7 cellular contexts compared by ENCODE assay signal in the genomic region with DNA sequence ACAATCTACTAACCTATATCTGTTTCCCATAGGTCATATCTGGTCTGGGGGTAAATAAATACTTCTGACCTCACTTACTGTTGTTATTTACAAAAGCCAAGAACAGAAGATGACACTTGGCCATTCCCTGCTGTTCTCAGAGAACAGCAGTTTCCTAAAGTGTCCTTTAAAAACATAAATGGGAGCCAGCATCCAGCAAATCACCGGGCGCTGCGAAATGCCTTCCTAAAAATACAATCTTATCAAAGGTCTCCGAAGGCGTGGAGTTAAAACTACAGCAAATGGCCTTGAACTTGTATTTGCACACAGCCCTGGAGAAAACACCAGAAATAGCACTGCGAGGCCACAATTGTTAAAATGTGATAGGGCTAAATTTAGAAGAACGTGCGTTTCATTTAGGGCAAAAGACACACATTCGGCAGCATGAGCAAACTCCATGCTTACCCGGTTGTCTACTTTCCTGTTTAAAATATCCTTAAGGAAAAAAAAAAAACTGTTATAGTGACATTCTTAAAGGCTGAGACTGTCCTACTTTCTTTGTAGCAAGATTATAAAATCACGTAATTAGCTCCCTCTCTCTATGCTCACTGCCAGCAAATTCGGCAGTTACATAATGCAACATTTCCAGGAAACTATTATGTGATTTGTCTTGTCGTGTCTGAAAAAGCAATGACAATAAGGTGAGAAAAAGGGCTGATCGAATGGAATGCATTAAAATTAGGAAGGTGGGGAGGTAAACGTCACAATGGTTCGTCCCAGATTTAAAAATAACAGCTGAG. TPM values are rescaled to one million over a fixed set of nuclear protein-coding genes. Genes with fewer than 3 reads are reported as not detected.
DNase-seq lines count a peak whose midpoint lies in the region; ATAC-seq, FAIRE-seq and TF ChIP-seq lines count a peak whose summit lies in the region.

No MANE protein-coding gene starts in this region.

- TF ChIP-seq CTCF in Panc1 (IDR thresholded peaks at IDR 0.05): no peak

- H3K4me3 ChIP-seq in Panc1 (ENCODE audit: low read depth in 2 of 2, low read length in 2 of 2) (peak overlapping the region; percentile 77 to 82), mucosa of rectum (ENCODE audit: low read length in 2 of 2) (peak overlapping the region; percentile 71 to 93)
- H3K4me3 ChIP-seq in effector memory CD4-positive, alpha-beta T cell (ENCODE audit: insufficient read depth, low read depth, low read length, poor library complexity, severe bottlenecking): peak overlapping the region; percentile 61

- H3K27ac ChIP-seq in Panc1 (ENCODE audit: low read length) (peak overlapping the region; percentile 72), mucosa of rectum (ENCODE audit: low read depth in 2 of 2, low read length in 2 of 2) (peak overlapping the region; percentile 85 to 93)
- no peak overlapping the region for H3K27ac ChIP-seq in effector memory CD4-positive, alpha-beta T cell (ENCODE audit: insufficient read depth, low read length, poor library complexity, severe bottlenecking)

- POLR2A ChIA-PET in Panc1 (lab: Charles Lee): interaction anchor here (0.7 kb wide), 1 partner anchor 100 kb away, joined by 12 read pairs; no protein-coding TSS in a partner anchor

- BruUV-seq in Panc1 (replicated peaks; lab: Mats Ljungman, UMichigan): TSS peak; percentile 84

- no peaks in the 10 kb centered on the region for H3K9me3 ChIP-seq in Panc1 (ENCODE audit: control insufficient read depth, insufficient read depth, low read depth, low read length)
- H3K9me3 ChIP-seq in effector memory CD4-positive, alpha-beta T cell (ENCODE audit: control insufficient read depth, low read length): no peaks in the 10 kb centered on the region
- H3K9me3 ChIP-seq in mucosa of rectum (ENCODE audit: control insufficient read depth in 2 of 2, low read length in 2 of 2): no peaks in the 10 kb centered on the region

- H3K36me3 ChIP-seq in Panc1 (ENCODE audit: control insufficient read depth, insufficient read depth, low read length) (no peaks in the 10 kb centered on the region; the same call in 1 of the 2 replicates), mucosa of rectum (ENCODE audit: control insufficient read depth in 2 of 2, insufficient read depth in 2 of 2, low read length in 2 of 2) (no peaks in the 10 kb centered on the region)
- no peaks in the 10 kb centered on the region for H3K36me3 ChIP-seq in effector memory CD4-positive, alpha-beta T cell (ENCODE audit: control insufficient read depth, insufficient read depth, low read length)

- DNase-seq in GM19239 (ENCODE audit: insufficient read length, low spot score) (no peak), Panc1 (ENCODE audit: low read depth, low spot score) (no peak), LoVo (ENCODE audit: low spot score) (no peak)
- no peak for DNase-seq in effector memory CD4-positive, alpha-beta T cell

- no peak for ATAC-seq in Panc1
- ATAC-seq in HG03521 (IDR thresholded peaks at IDR 0.05; ENCODE audit: unreplicated experiment): no peak
- no peak for ATAC-seq in GM21515 (IDR thresholded peaks at IDR 0.05; ENCODE audit: unreplicated experiment)

- in situ Hi-C loops in Panc1 (cut with HindIII; ENCODE audit: low pct_unique_long_range_greater_than_20kb, low sequenced_read_pairs): no loop called here

- CTCF ChIA-PET in Panc1 (lab: Charles Lee): no interaction called here

- peak; percentile 72 for FAIRE-seq in GM19239 (lab: Jason Lieb, UNC)

- intact Hi-C loops in Panc1 (cut with micrococcal nuclease; ENCODE audit: unreplicated experiment): no loop called here

- H3K27me3 ChIP-seq in Panc1 (ENCODE audit: control insufficient read depth, insufficient read depth, low read length) (no peaks in the 10 kb centered on the region), mucosa of rectum (ENCODE audit: control insufficient read depth in 2 of 2, insufficient read depth in 2 of 2, low read length in 2 of 2) (peaks cover 0 to 5% of the 10 kb centered on the region in 2 donors)
- H3K27me3 ChIP-seq in effector memory CD4-positive, alpha-beta T cell (replicated peaks; ENCODE audit: control insufficient read depth, insufficient read depth, low read length, poor library complexity, severe bottlenecking): peaks cover 28% of the 10 kb centered on the region

- H3K4me1 ChIP-seq in Panc1 (ENCODE audit: control insufficient read depth, insufficient read depth, low read length): peaks cover 28% of the 10 kb centered on the region
- peaks cover 30% of the 10 kb centered on the region for H3K4me1 ChIP-seq in effector memory CD4-positive, alpha-beta T cell (ENCODE audit: control insufficient read depth, insufficient read depth, low read length, poor library complexity, severe bottlenecking)
- peaks cover 24 to 25% of the 10 kb centered on the region in 2 donors for H3K4me1 ChIP-seq in mucosa of rectum (ENCODE audit: control insufficient read depth in 2 of 2, insufficient read depth in 2 of 2, low read length in 2 of 2)

- peak overlapping the region; percentile 81 to 99 for H3K9ac ChIP-seq in mucosa of rectum (ENCODE audit: low read depth in 1 of 2, low read length in 2 of 2)

RNA-seq across cellular contexts. Expression of gene NFIL3, which starts 1.5 kb away (rescaled TPM):
- 13.3 TPM for total RNA-seq in Panc1 (2021; ENCODE audit: unreplicated experiment)
- polyA plus RNA-seq in Panc1 (2012; ENCODE audit: insufficient read length): 6.9 TPM
